In genomic region chr16:57998992-57999365, GRCh38 we compare ENCODE assay signal across 8 cellular contexts. TPM values are rescaled to one million over a fixed set of nuclear protein-coding genes. Genes with fewer than 3 reads are reported as not detected.
DNase-seq lines count a peak whose midpoint lies in the region; TF ChIP-seq lines count a peak whose summit lies in the region.

No MANE protein-coding gene starts in this region.

- 85% methylated on average over 3 of the region's 3 CpGs; no CpG with 5 or more reads in 1 of the 2 experiments for whole genome bisulfite sequencing in endodermal cell (ENCODE audit: insufficient coverage in 1 of 2, insufficient read length in 1 of 2), 2 experiments

- no TSS peak for BruUV-seq in Calu3 (replicated peaks; lab: Mats Ljungman, UMichigan)
- no TSS peak for BruUV-seq in PC-9 (replicated peaks; lab: Mats Ljungman, UMichigan)

- H3K9me2 ChIP-seq in PC-9 (ENCODE audit: insufficient read depth) = no peaks in the 10 kb centered on the region

- H3K27ac Mint-ChIP-seq in Calu3 (ENCODE audit: unreplicated experiment) (no peak overlapping the region), endodermal cell (peak overlapping the region; percentile 58)

- peaks cover 34% of the 10 kb centered on the region for H3K79me2 ChIP-seq in PC-9 (ENCODE audit: low read depth)

- H3K9me3 Mint-ChIP-seq in Calu3 (ENCODE audit: low read depth, unreplicated experiment) (no peaks in the 10 kb centered on the region), endodermal cell (no peaks in the 10 kb centered on the region)

- TF ChIP-seq CTCF in Calu3 (IDR thresholded peaks at IDR 0.05; ENCODE audit: unreplicated experiment) (no peak), PC-9 (conservative IDR thresholded peaks at IDR 0.05) (no peak; the same call in 1 of the 2 replicates), endodermal cell (conservative IDR thresholded peaks at IDR 0.05) (no peak), neutrophil (IDR thresholded peaks at IDR 0.05) (no peak)

- H3K4me3 ChIP-seq in PC-9 (peak overlapping the region; percentile 89), endodermal cell (ENCODE audit: low read length) (peak overlapping the region; percentile 79), neutrophil (ENCODE audit: low read depth in 1 of 2, low read length in 1 of 2) (peak overlapping the region; percentile 91 to 97)

- H3K9ac ChIP-seq in endodermal cell (ENCODE audit: extremely low read depth, low read length, poor library complexity, severe bottlenecking) = no peak overlapping the region

- peak overlapping the region; percentile 42 for H3K27ac ChIP-seq in PC-9
- no peak overlapping the region for H3K27ac ChIP-seq in endodermal cell (ENCODE audit: low read depth, low read length)
- H3K27ac ChIP-seq in neutrophil = peak overlapping the region; percentile 94

- intact Hi-C loops in Calu3 (cut with micrococcal nuclease; ENCODE audit: unreplicated experiment) = loop anchor here (1.0 kb wide), 1 partner anchor 100 kb away; no protein-coding TSS in a partner anchor
- intact Hi-C loops in PC-9 (cut with micrococcal nuclease; ENCODE audit: unreplicated experiment) = loop anchor here (2.0 to 5.0 kb wide), 2 partner anchors 82 to 202 kb away; no protein-coding TSS in a partner anchor

- POLR2A ChIA-PET in PC-9 (lab: Charles Lee; ENCODE audit: unreplicated experiment) = no interaction called here

- no peak overlapping the region for H2AFZ ChIP-seq in PC-9

- CTCF ChIA-PET in Calu3 (lab: Charles Lee) = interaction anchor here (0.6 to 1.5 kb wide), 3 partner anchors 85 to 418 kb away, joined by 3 to 7 read pairs (median 6); no protein-coding TSS in a partner anchor
- CTCF ChIA-PET in PC-9 (lab: Charles Lee) = interaction anchor here (0.5 kb wide), 1 partner anchor 556 kb away, joined by 18 read pairs; no protein-coding TSS in a partner anchor

- no peaks in the 10 kb centered on the region for H3K27me3 Mint-ChIP-seq in Calu3 (ENCODE audit: unreplicated experiment)
- H3K27me3 Mint-ChIP-seq in endodermal cell (ENCODE audit: insufficient read depth) = no peaks in the 10 kb centered on the region

- DNase-seq in Calu3 (no peak), PC-9 (no peak), endodermal cell (peak; percentile 50), C1 segment of cervical spinal cord (lab: John Stamatoyannopoulos, UW) (no peak), HPDE6-E6E7 (ENCODE audit: extremely low spot score) (no peak), NCI-H1436 (lab: John Stamatoyannopoulos, UW) (no peak), NCI-H510A (lab: John Stamatoyannopoulos, UW) (no peak)

- H3K36me3 Mint-ChIP-seq in Calu3 (ENCODE audit: insufficient read depth, unreplicated experiment) = peaks cover 49% of the 10 kb centered on the region
- H3K36me3 Mint-ChIP-seq in endodermal cell (ENCODE audit: low read depth) = peaks cover 34% of the 10 kb centered on the region

- H4K20me1 ChIP-seq in PC-9 (ENCODE audit: insufficient read depth) = no peaks in the 10 kb centered on the region

- H3F3A ChIP-seq in PC-9 (ENCODE audit: insufficient read depth, low read depth) = peaks cover 30% of the 10 kb centered on the region

- peaks cover 46% of the 10 kb centered on the region for H3K4me1 ChIP-seq in PC-9 (replicated peaks; ENCODE audit: insufficient read depth)
- peaks cover 16% of the 10 kb centered on the region for H3K4me1 ChIP-seq in endodermal cell (ENCODE audit: control insufficient read depth, insufficient read depth, low read length)
- peaks cover 65 to 67% of the 10 kb centered on the region in 2 experiments for H3K4me1 ChIP-seq in neutrophil (ENCODE audit: control insufficient read depth in 1 of 2, insufficient read depth in 1 of 2, low read depth in 1 of 2, low read length in 1 of 2)

- peaks cover 9% of the 10 kb centered on the region for H3K36me3 ChIP-seq in PC-9 (ENCODE audit: low read depth)
- H3K36me3 ChIP-seq in endodermal cell (ENCODE audit: control insufficient read depth, insufficient read depth, low read length) = peaks cover 34% of the 10 kb centered on the region
- H3K36me3 ChIP-seq in neutrophil = peaks cover 43% of the 10 kb centered on the region

- H3K9me3 ChIP-seq in PC-9 (ENCODE audit: insufficient read depth, low read depth) (no peaks in the 10 kb centered on the region), endodermal cell (ENCODE audit: control insufficient read depth, low read length) (no peaks in the 10 kb centered on the region), neutrophil (no peaks in the 10 kb centered on the region)

- H3K27me3 ChIP-seq in PC-9 (ENCODE audit: insufficient read depth, low read depth) (no peaks in the 10 kb centered on the region), endodermal cell (ENCODE audit: control insufficient read depth, insufficient read depth, low read length, poor library complexity, severe bottlenecking) (no peaks in the 10 kb centered on the region), neutrophil (no peaks in the 10 kb centered on the region)

- H3K4me2 ChIP-seq in PC-9 = peak overlapping the region; percentile 100

- H3K4me3 Mint-ChIP-seq in Calu3 (ENCODE audit: low read depth, unreplicated experiment) (peak overlapping the region; percentile 6), endodermal cell (peak overlapping the region; percentile 89)

- H3K4me1 Mint-ChIP-seq in Calu3 (ENCODE audit: low read depth, unreplicated experiment) (peaks cover 23% of the 10 kb centered on the region), endodermal cell (peaks cover 23% of the 10 kb centered on the region)

RNA-seq across cellular contexts. Expression of gene ZNF319, which starts 1.5 kb away (rescaled TPM):
- total RNA-seq in Calu3 (2022) (10.0 and 10.2 TPM in 2 replicates), PC-9 (2021) (9.9 and 11.0 TPM in 2 replicates), endodermal cell (10 to 100 TPM in 1 of 2 donors, 1 to 10 TPM in 1; 9.8 to 10.8 TPM)
- polyA plus RNA-seq in endodermal cell (2013, experiment 1 of 2) = 11.5 TPM
- 8.2 TPM for polyA plus RNA-seq in endodermal cell (2013, experiment 2 of 2)

RNA-seq across cellular contexts. Expression of gene USB1, which starts 2.2 kb away (rescaled TPM):
- total RNA-seq in Calu3 (2022) (59.3 and 67.0 TPM in 2 replicates), PC-9 (2021) (65.8 and 66.0 TPM in 2 replicates), endodermal cell (100 to 1,000 TPM; 139 to 163 TPM)
- 62.2 TPM for polyA plus RNA-seq in endodermal cell (2013, experiment 1 of 2)
- 62.7 TPM for polyA plus RNA-seq in endodermal cell (2013, experiment 2 of 2)

RNA-seq across cellular contexts. Expression of gene MMP15, which starts 26.6 kb away (rescaled TPM):
- total RNA-seq in Calu3 (2022) = 81.4 and 93.7 TPM in 2 replicates
- total RNA-seq in PC-9 (2021) = 20.1 and 23.9 TPM in 2 replicates
- total RNA-seq in endodermal cell = 100 to 1,000 TPM in 1 of 2 donors, 10 to 100 TPM in 1; 99.8 to 105 TPM
- polyA plus RNA-seq in endodermal cell (2013, experiment 1 of 2) = 34.0 TPM
- polyA plus RNA-seq in endodermal cell (2013, experiment 2 of 2) = 34.0 TPM

RNA-seq across cellular contexts. Expression of gene CNGB1, which starts 28.1 kb away (rescaled TPM):
- total RNA-seq in Calu3 (2022) (0.19 TPM in 1 of 2 replicates, not detected in the other), PC-9 (2021) (1.1 and 2.6 TPM in 2 replicates), endodermal cell (under 1 TPM; 0.29 to 0.60 TPM)
- polyA plus RNA-seq in endodermal cell (2013, experiment 1 of 2) = 1.1 TPM
- 0.50 TPM for polyA plus RNA-seq in endodermal cell (2013, experiment 2 of 2)
